ENCODE assay signal across 32 cellular contexts in the genomic region with DNA sequence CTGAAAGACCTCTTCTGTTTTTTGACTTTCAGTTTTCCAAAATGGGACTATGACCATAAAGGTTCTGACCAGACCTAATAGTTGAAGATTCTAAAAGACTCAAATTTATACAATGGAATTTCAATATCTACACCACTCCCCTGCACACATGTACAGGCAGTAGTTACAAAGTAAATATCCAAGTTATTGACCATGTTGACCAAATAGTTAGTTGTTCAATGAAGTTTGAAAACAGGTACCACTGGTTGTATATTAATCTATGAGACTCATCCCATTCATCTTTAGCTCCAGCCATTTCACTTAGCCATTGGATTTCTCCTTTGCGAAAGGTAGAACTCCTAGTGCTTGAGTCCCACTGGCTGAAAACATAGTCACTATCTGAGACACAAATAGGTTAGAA.
"Had no signal": no experiment of that assay in that cellular context is flagged by ENCODE, and none has a peak within 500 bp of the region (broad histone marks: within the 10 kb centered on the region; RNA-seq: fewer than 3 reads in every experiment).

No MANE protein-coding gene starts in this region.

- H3K4me3 ChIP-seq: ascending aorta, coronary artery, dorsolateral prefrontal cortex, gastrocnemius medialis had no signal

- ATAC-seq: activated CD4-positive, alpha-beta T cell treated with anti-CD3 and anti-CD28 coated beads for 36 hours; activated CD8-positive, alpha-beta memory T cell treated with anti-CD3 and anti-CD28 coated beads, Interleukin-2, amount 10 ng/mL, durations not matched to agents 7 days and 5 days; activated CD8-positive, alpha-beta T cell treated with anti-CD3 and anti-CD28 coated beads, Interleukin-2, amount 10 ng/mL, durations not matched to agents 7 days and 5 days; activated naive CD8-positive, alpha-beta T cell treated with anti-CD3 and anti-CD28 coated beads, Interleukin-2, amount 50 U/mL, for 24 hours; gastrocnemius medialis; T-helper 17 cell had no signal

- H3K4me3 Mint-ChIP-seq: activated CD4-positive, alpha-beta memory T cell treated with anti-CD3 and anti-CD28 coated beads for 36 hours; activated CD4-positive, alpha-beta T cell treated with anti-CD3 and anti-CD28 coated beads for 36 hours; activated CD4-positive, alpha-beta T cell treated with anti-CD3 and anti-CD28 coated beads, Interleukin-2, amount 10 ng/mL, durations not matched to agents 24 days and 14 days; activated CD8-positive, alpha-beta memory T cell treated with anti-CD3 and anti-CD28 coated beads, Interleukin-2, amount 10 ng/mL, durations not matched to agents 7 days and 5 days; activated CD8-positive, alpha-beta T cell treated with anti-CD3 and anti-CD28 coated beads, Interleukin-2, amount 10 ng/mL, durations not matched to agents 7 days and 5 days; activated naive CD4-positive, alpha-beta T cell treated with anti-CD3 and anti-CD28 coated beads for 36 hours; activated naive CD4-positive, alpha-beta T cell treated with anti-CD3 and anti-CD28 coated beads, Interleukin-2, amount 50 U/mL, for 24 hours; activated naive CD8-positive, alpha-beta T cell treated with anti-CD3 and anti-CD28 coated beads for 36 hours; activated naive CD8-positive, alpha-beta T cell treated with anti-CD3 and anti-CD28 coated beads, Interleukin-2, amount 50 U/mL, for 24 hours; activated T-helper 1 cell treated with anti-CD3 and anti-CD28 coated beads, Interleukin-12 subunit alpha, Interleukin-12 subunit beta, Interleukin-2, Interleukin-4 antibody, amounts not matched to agents 30 ng/mL and 10 ng/mL and 1 ng/mL, durations not matched to agents 14 hours and 24 hours and 36 hours; central memory CD8-positive, alpha-beta T cell; dendritic cell treated with granulocyte-macrophage colony-stimulating factor and Interleukin-4, amounts not matched to agents 40 ng/mL and 50 ng/mL, for 4 days; endodermal cell; T-helper 17 cell; T-helper 2 cell treated with Interferon-gamma antibody and Interleukin-4, amounts not matched to agents 5 μg/mL and 100 μg/mL, for 36 hours had no signal

- H3K9me3 Mint-ChIP-seq: activated CD4-positive, alpha-beta memory T cell treated with anti-CD3 and anti-CD28 coated beads for 36 hours; activated naive CD4-positive, alpha-beta T cell treated with anti-CD3 and anti-CD28 coated beads for 36 hours; activated naive CD4-positive, alpha-beta T cell treated with anti-CD3 and anti-CD28 coated beads, Interleukin-2, amount 50 U/mL, for 24 hours; activated naive CD8-positive, alpha-beta T cell treated with anti-CD3 and anti-CD28 coated beads for 36 hours; activated naive CD8-positive, alpha-beta T cell treated with anti-CD3 and anti-CD28 coated beads, Interleukin-2, amount 50 U/mL, for 24 hours; activated T-helper 1 cell treated with anti-CD3 and anti-CD28 coated beads, Interleukin-12 subunit alpha, Interleukin-12 subunit beta, Interleukin-2, Interleukin-4 antibody, amounts not matched to agents 30 ng/mL and 10 ng/mL and 1 ng/mL, durations not matched to agents 14 hours and 24 hours and 36 hours; activated T-helper 2 cell treated with anti-CD3 and anti-CD28 coated beads, Interferon-gamma antibody, Interleukin-2, Interleukin-4, amounts not matched to agents 10 μg/mL and 5 μg/mL and 100 μg/mL, durations not matched to agents 14 hours and 24 hours and 36 hours; central memory CD8-positive, alpha-beta T cell; dendritic cell treated with granulocyte-macrophage colony-stimulating factor and Interleukin-4, amounts not matched to agents 40 ng/mL and 50 ng/mL, for 4 days; endodermal cell; T-helper 2 cell treated with Interferon-gamma antibody and Interleukin-4, amounts not matched to agents 5 μg/mL and 100 μg/mL, for 36 hours had no signal

- H3K36me3 ChIP-seq: brain microvascular endothelial cell had no signal

- FAIRE-seq: bronchial epithelial cell had no signal

- H3K27ac ChIP-seq: ascending aorta, brain microvascular endothelial cell, coronary artery, gastrocnemius medialis had no signal

- DNase-seq: activated CD4-positive, alpha-beta memory T cell treated with anti-CD3 and anti-CD28 coated beads for 36 hours; activated CD4-positive, alpha-beta T cell treated with anti-CD3 and anti-CD28 coated beads for 36 hours; activated CD4-positive, alpha-beta T cell treated with anti-CD3 and anti-CD28 coated beads, Interleukin-2, amount 10 ng/mL, durations not matched to agents 24 days and 14 days; activated CD4-positive, CD25-positive, alpha-beta regulatory T cell; activated CD4-positive, CD25-positive, alpha-beta regulatory T cell treated with anti-CD3 and anti-CD28 coated beads, Interleukin-2, amount 50 U/mL, for 72 hours; activated CD8-positive, alpha-beta memory T cell treated with anti-CD3 and anti-CD28 coated beads, Interleukin-2, amount 10 ng/mL, durations not matched to agents 7 days and 5 days; activated CD8-positive, alpha-beta memory T cell treated with anti-CD3 and anti-CD28 coated beads, Interleukin-2, amount 50 U/mL, for 4 hours; activated CD8-positive, alpha-beta T cell treated with anti-CD3 and anti-CD28 coated beads, Interleukin-2, amount 10 ng/mL, durations not matched to agents 7 days and 5 days; activated effector memory CD4-positive, alpha-beta T cell treated with anti-CD3 and anti-CD28 coated beads, Interleukin-2, amount 50 U/mL, for 16 hours; activated naive CD4-positive, alpha-beta T cell treated with anti-CD3 and anti-CD28 coated beads for 36 hours; activated naive CD8-positive, alpha-beta T cell treated with anti-CD3 and anti-CD28 coated beads for 36 hours; activated naive CD8-positive, alpha-beta T cell treated with anti-CD3 and anti-CD28 coated beads, Interleukin-2, amount 50 U/mL, for 24 hours; activated T-cell treated with anti-CD3 and anti-CD28 coated beads, Interleukin-2, amount 50 U/mL, for 1 hour; activated T-cell treated with anti-CD3 and anti-CD28 coated beads, Interleukin-2, amount 50 U/mL, for 48 hours; brain microvascular endothelial cell; effector memory CD4-positive, alpha-beta T cell; endodermal cell; gastrocnemius medialis; glutamatergic neuron; T-helper 1 cell; T-helper 17 cell; T1000 had no signal

- H3K36me3 Mint-ChIP-seq: activated CD4-positive, alpha-beta memory T cell treated with anti-CD3 and anti-CD28 coated beads for 36 hours; activated naive CD4-positive, alpha-beta T cell treated with anti-CD3 and anti-CD28 coated beads, Interleukin-2, amount 50 U/mL, for 24 hours; activated naive CD8-positive, alpha-beta T cell treated with anti-CD3 and anti-CD28 coated beads for 36 hours had no signal

- H3K27me3 Mint-ChIP-seq: activated CD4-positive, alpha-beta T cell treated with anti-CD3 and anti-CD28 coated beads, Interleukin-2, amount 10 ng/mL, durations not matched to agents 24 days and 14 days; activated CD8-positive, alpha-beta memory T cell treated with anti-CD3 and anti-CD28 coated beads, Interleukin-2, amount 10 ng/mL, durations not matched to agents 7 days and 5 days; activated naive CD4-positive, alpha-beta T cell treated with anti-CD3 and anti-CD28 coated beads, Interleukin-2, amount 50 U/mL, for 24 hours; activated naive CD8-positive, alpha-beta T cell treated with anti-CD3 and anti-CD28 coated beads, Interleukin-2, amount 50 U/mL, for 24 hours; central memory CD8-positive, alpha-beta T cell; dendritic cell treated with granulocyte-macrophage colony-stimulating factor and Interleukin-4, amounts not matched to agents 40 ng/mL and 50 ng/mL, for 4 days had no signal

- H3K9me3 ChIP-seq: ascending aorta, gastrocnemius medialis had no signal

- H3K27ac Mint-ChIP-seq: activated CD4-positive, alpha-beta memory T cell treated with anti-CD3 and anti-CD28 coated beads for 36 hours; activated CD4-positive, alpha-beta T cell treated with anti-CD3 and anti-CD28 coated beads for 36 hours; activated CD4-positive, alpha-beta T cell treated with anti-CD3 and anti-CD28 coated beads, Interleukin-2, amount 10 ng/mL, durations not matched to agents 24 days and 14 days; activated CD8-positive, alpha-beta memory T cell treated with anti-CD3 and anti-CD28 coated beads, Interleukin-2, amount 10 ng/mL, durations not matched to agents 7 days and 5 days; activated CD8-positive, alpha-beta T cell treated with anti-CD3 and anti-CD28 coated beads, Interleukin-2, amount 10 ng/mL, durations not matched to agents 7 days and 5 days; activated naive CD4-positive, alpha-beta T cell treated with anti-CD3 and anti-CD28 coated beads for 36 hours; activated naive CD4-positive, alpha-beta T cell treated with anti-CD3 and anti-CD28 coated beads, Interleukin-2, amount 50 U/mL, for 24 hours; activated naive CD8-positive, alpha-beta T cell treated with anti-CD3 and anti-CD28 coated beads for 36 hours; activated naive CD8-positive, alpha-beta T cell treated with anti-CD3 and anti-CD28 coated beads, Interleukin-2, amount 50 U/mL, for 24 hours; activated T-helper 1 cell treated with anti-CD3 and anti-CD28 coated beads, Interleukin-12 subunit alpha, Interleukin-12 subunit beta, Interleukin-2, Interleukin-4 antibody, amounts not matched to agents 30 ng/mL and 10 ng/mL and 1 ng/mL, durations not matched to agents 14 hours and 24 hours and 36 hours; activated T-helper 2 cell treated with anti-CD3 and anti-CD28 coated beads, Interferon-gamma antibody, Interleukin-2, Interleukin-4, amounts not matched to agents 10 μg/mL and 5 μg/mL and 100 μg/mL, durations not matched to agents 14 hours and 24 hours and 36 hours; dendritic cell treated with granulocyte-macrophage colony-stimulating factor and Interleukin-4, amounts not matched to agents 40 ng/mL and 50 ng/mL, for 4 days; endodermal cell; T-helper 17 cell; T-helper 2 cell treated with Interferon-gamma antibody and Interleukin-4, amounts not matched to agents 5 μg/mL and 100 μg/mL, for 36 hours had no signal

- H3K27me3 ChIP-seq: ascending aorta, brain microvascular endothelial cell, dorsolateral prefrontal cortex, gastrocnemius medialis had no signal

- H3K4me1 Mint-ChIP-seq: activated CD4-positive, alpha-beta T cell treated with anti-CD3 and anti-CD28 coated beads for 36 hours; activated CD4-positive, alpha-beta T cell treated with anti-CD3 and anti-CD28 coated beads, Interleukin-2, amount 10 ng/mL, durations not matched to agents 24 days and 14 days; activated CD8-positive, alpha-beta memory T cell treated with anti-CD3 and anti-CD28 coated beads, Interleukin-2, amount 10 ng/mL, durations not matched to agents 7 days and 5 days; activated naive CD4-positive, alpha-beta T cell treated with anti-CD3 and anti-CD28 coated beads, Interleukin-2, amount 50 U/mL, for 24 hours; activated naive CD8-positive, alpha-beta T cell treated with anti-CD3 and anti-CD28 coated beads for 36 hours; central memory CD8-positive, alpha-beta T cell; endodermal cell; T-helper 17 cell had no signal
